In the genomic region with DNA sequence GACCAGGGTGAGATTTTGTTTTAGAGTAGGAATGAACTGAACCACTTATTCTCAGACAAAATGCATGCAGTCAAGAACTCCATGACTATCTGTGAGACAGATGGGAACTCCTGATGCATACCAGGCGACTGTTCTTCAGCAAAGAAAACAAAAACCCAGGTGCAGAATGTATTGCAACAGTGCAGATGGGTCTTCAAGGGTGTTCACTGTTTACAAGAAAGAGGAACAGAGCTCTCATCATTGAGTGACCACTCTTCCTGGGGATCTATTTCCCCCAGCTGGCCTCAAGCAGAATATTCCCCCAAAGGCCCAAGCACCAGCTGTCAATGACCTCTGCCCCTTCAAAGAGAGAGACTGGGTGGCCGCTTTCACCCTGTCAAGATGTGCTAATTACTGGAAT, we compare ENCODE assay signal across 27 cellular contexts. TPM values are rescaled to one million over a fixed set of nuclear protein-coding genes. Genes with fewer than 3 reads are reported as not detected.
DNase-seq lines count a peak whose midpoint lies in the region; ATAC-seq, FAIRE-seq and TF ChIP-seq lines count a peak whose summit lies in the region.
"Had no signal": no experiment of that assay in that cellular context is flagged by ENCODE, and none has a peak within 500 bp of the region (broad histone marks: within the 10 kb centered on the region; RNA-seq: fewer than 3 reads in every experiment).

No MANE protein-coding gene starts in this region.

- no peak for TF ChIP-seq CTCF in SU-DHL-6 (IDR thresholded peaks at IDR 0.05; ENCODE audit: insufficient read depth, low read length, poor library complexity, severe bottlenecking)

- H3K4me3 ChIP-seq in SU-DHL-6 (ENCODE audit: insufficient read depth, low read length, poor library complexity, severe bottlenecking) (peak overlapping the region; percentile 23), neuronal stem cell (ENCODE audit: low read length in 2 of 2) (no peak overlapping the region)
- H3K4me3 ChIP-seq: body of pancreas, heart left ventricle, SJSA1, skin epidermis, upper lobe of right lung had no signal

- H3K9me3 ChIP-seq in SU-DHL-6 (ENCODE audit: insufficient read depth, low read length) (no peaks in the 10 kb centered on the region), neuronal stem cell (replicated peaks in 1 of 2; ENCODE audit: control insufficient read depth in 2 of 2, insufficient read depth in 1 of 2, low read depth in 1 of 2, low read length in 2 of 2) (no peaks in the 10 kb centered on the region)
- H3K9me3 ChIP-seq: body of pancreas, heart left ventricle, SJSA1, upper lobe of right lung had no signal

- no peak for FAIRE-seq in H54 (lab: Jason Lieb, UNC)
- FAIRE-seq: H1 had no signal

- ATAC-seq in HG02623 (IDR thresholded peaks at IDR 0.05; ENCODE audit: unreplicated experiment) = peak; percentile 47
- no peak for ATAC-seq in GM19455 (IDR thresholded peaks at IDR 0.05; ENCODE audit: unreplicated experiment)
- no peak for ATAC-seq in HG02840 (IDR thresholded peaks at IDR 0.05; ENCODE audit: low FRiP score, unreplicated experiment)
- ATAC-seq: body of pancreas, heart left ventricle, upper lobe of right lung had no signal

- H3K27ac ChIP-seq in SU-DHL-6 (ENCODE audit: low read depth, low read length) (peak overlapping the region; percentile 86), neuronal stem cell (replicated peaks; ENCODE audit: low read length) (no peak overlapping the region)
- H3K27ac ChIP-seq: body of pancreas, heart left ventricle, SJSA1, skin epidermis, upper lobe of right lung had no signal

- H3K4ac ChIP-seq in neuronal stem cell (ENCODE audit: low read length) = no peak overlapping the region

- peaks cover 23% of the 10 kb centered on the region; the same call in 1 of the 2 replicates for H3F3A ChIP-seq in SU-DHL-6 (ENCODE audit: insufficient read depth)

- H2AFZ ChIP-seq in SU-DHL-6 (ENCODE audit: low read depth, low read length, severe bottlenecking) = no peak overlapping the region
- no peak overlapping the region for H2AFZ ChIP-seq in neuronal stem cell (ENCODE audit: low read length)

- H3K36me3 ChIP-seq in SU-DHL-6 (ENCODE audit: low read length) = no peaks in the 10 kb centered on the region
- no peaks in the 10 kb centered on the region for H3K36me3 ChIP-seq in neuronal stem cell (replicated peaks in 1 of 2; ENCODE audit: control insufficient read depth in 2 of 2, insufficient read depth in 2 of 2, low read length in 2 of 2)
- H3K36me3 ChIP-seq: heart left ventricle, SJSA1, upper lobe of right lung had no signal

- H3K9me2 ChIP-seq in SU-DHL-6 (replicated peaks; ENCODE audit: insufficient read depth, low read length) = no peaks in the 10 kb centered on the region

- no peak overlapping the region for H2BK15ac ChIP-seq in neuronal stem cell (ENCODE audit: low read length)

- H3K4me2 ChIP-seq in SU-DHL-6 (ENCODE audit: low read depth, low read length, poor library complexity, severe bottlenecking) = peak overlapping the region; percentile 63
- no peak overlapping the region for H3K4me2 ChIP-seq in neuronal stem cell (ENCODE audit: insufficient read depth, low read length, poor library complexity, severe bottlenecking)

- peak; percentile 1 for DNase-seq in NCI-H510A treated with DMSO at 0.1 percent for 48 hours (lab: John Stamatoyannopoulos, UW)
- no peak for DNase-seq in NCI-H510A (lab: John Stamatoyannopoulos, UW)
- DNase-seq in neuronal stem cell (ENCODE audit: low spot score) = peak; percentile 35
- no peak for DNase-seq in H54 (ENCODE audit: insufficient read length, low spot score)
- DNase-seq: 8988T; activated CD4-positive, alpha-beta T cell treated with anti-CD3 and anti-CD28 coated beads for 48 hours; activated naive CD4-positive, alpha-beta T cell; activated T-cell treated with anti-CD3 and anti-CD28 coated beads, Interleukin-2, amount 50 U/mL, for 48 hours; body of pancreas; CD8-positive, alpha-beta memory T cell; cerebellar nuclear complex; DMS153; heart left ventricle; left colon; NCI-H2081 treated with DMSO at 0.1 percent for 48 hours; NCI-H446; stimulated activated CD4-positive, alpha-beta T cell treated with anti-CD3 and anti-CD28 coated beads, Interleukin-1b, Interleukin-23, amount 100 ng/mL, for 48 hours; substantia nigra; T-helper 2 cell; upper lobe of right lung had no signal

- H3K79me2 ChIP-seq in SU-DHL-6 (ENCODE audit: insufficient read depth, low read length) = no peaks in the 10 kb centered on the region

- H4K20me1 ChIP-seq in SU-DHL-6 (ENCODE audit: low read depth, low read length) = no peaks in the 10 kb centered on the region

- peak overlapping the region; percentile 27 for H3K9ac ChIP-seq in SU-DHL-6 (ENCODE audit: low read length)
- no peak overlapping the region for H3K9ac ChIP-seq in neuronal stem cell (ENCODE audit: low read depth, low read length, poor library complexity)

- peaks cover 0 to 5% of the 10 kb centered on the region in 2 donors for H3K4me1 ChIP-seq in neuronal stem cell (ENCODE audit: control insufficient read depth in 2 of 2, insufficient read depth in 1 of 2, low read depth in 1 of 2, low read length in 2 of 2)
- H3K4me1 ChIP-seq: body of pancreas, heart left ventricle, SJSA1, upper lobe of right lung had no signal

- H4K91ac ChIP-seq in neuronal stem cell (ENCODE audit: low read depth, low read length, poor library complexity) = no peak overlapping the region

- no peak for TF ChIP-seq POLR2A in H54 (IDR thresholded peaks at IDR 0.05; ENCODE audit: low read depth, low read length)

- no CpG with 5 or more reads among the region's 2 CpGs for WGBS in neuronal stem cell (ENCODE audit: extremely low coverage in 2 of 2, insufficient read length in 2 of 2, insufficient replicate concordance in 1 of 2), 2 donors

- H2BK5ac ChIP-seq in neuronal stem cell (ENCODE audit: low read length) = no peak overlapping the region

- no peak overlapping the region for H4K8ac ChIP-seq in neuronal stem cell (ENCODE audit: low read depth, low read length)

- H3K79me1 ChIP-seq in neuronal stem cell (ENCODE audit: low read depth, low read length) = no peaks in the 10 kb centered on the region

- no peak overlapping the region for H3K14ac ChIP-seq in neuronal stem cell (ENCODE audit: low read length)

- no peak overlapping the region for H2AK5ac ChIP-seq in neuronal stem cell (ENCODE audit: low read depth, low read length)

- H3K27me3 ChIP-seq in SU-DHL-6 (ENCODE audit: low read length) (no peaks in the 10 kb centered on the region), neuronal stem cell (ENCODE audit: control insufficient read depth in 3 of 3, insufficient read depth in 3 of 3, low read depth in 1 of 3, low read length in 3 of 3) (no peaks in the 10 kb centered on the region)
- H3K27me3 ChIP-seq: body of pancreas, SJSA1, upper lobe of right lung had no signal

- H2BK12ac ChIP-seq in neuronal stem cell (ENCODE audit: low read length) = no peak overlapping the region

- no peak overlapping the region for H3K18ac ChIP-seq in neuronal stem cell (ENCODE audit: low read length)

- no peak overlapping the region for H2BK120ac ChIP-seq in neuronal stem cell (ENCODE audit: low read depth, low read length)

- H3K23ac ChIP-seq in neuronal stem cell (ENCODE audit: low read depth, low read length, poor library complexity) = no peak overlapping the region

RNA-seq across cellular contexts. Expression of gene BMP3, which starts 39.7 kb away (rescaled TPM):
- polyA plus RNA-seq in neuronal stem cell (2013, experiment 1 of 2) = 0.13 TPM
- 0.15 TPM for polyA plus RNA-seq in neuronal stem cell (2013, experiment 2 of 2)
- polyA plus RNA-seq: CD8-positive, alpha-beta memory T cell; heart left ventricle had no signal

Comparison
In these comparisons a context has a peak if more than half of its experiments do, and no peak if none do; other contexts are left out.
1. DNase-seq: peak in NCI-H510A treated with DMSO at 0.1 percent for 48 hours (single experiment) and neuronal stem cell (single experiment); none in NCI-H510A (single experiment) and H54 (single experiment).